Comparison of ENCODE assay signal across 8 cellular contexts in genomic region chr6:43013843-43014433, GRCh38. TPM values are rescaled to one million over a fixed set of nuclear protein-coding genes. Genes with fewer than 3 reads are reported as not detected.
A peak's percentile ranks its signal among the peaks of the same experiment; 100 is the strongest.
DNase-seq lines count a peak whose midpoint lies in the region; ATAC-seq, FAIRE-seq and TF ChIP-seq lines count a peak whose summit lies in the region.

Gene KLHDC3, plus strand, starts transcription at chr6:43014249. Its CDS starts 2,944 bp downstream, at chr6:43017193.
Gene MEA1, minus strand, starts transcription at chr6:43013946. Its CDS starts 133 bp downstream, at chr6:43013813.

- POLR2A ChIA-PET in T-cell (lab: Charles Lee), result interaction anchor here (0.6 to 1.6 kb wide), 14 partner anchors 9 to 268 kb away, joined by 3 to 15 read pairs (median 6); partner anchors contain the start of genes CNPY3 (in 2 of the 2), CUL7 (in 2 of the 2), PEX6 (in 2 of the 2) and BICRAL (in 1 of the 2)

- WGBS in adipose tissue, 3 donors, result 0 to 1% (median 1%) methylated on average over 51 of the region's 51 CpGs
- 0 to 1% methylated on average over 46 to 51 of the region's 51 CpGs for WGBS in tibial nerve, 2 donors

- no peak for TF ChIP-seq CTCF in cardiac muscle cell (IDR thresholded peaks at IDR 0.05; ENCODE audit: low read depth, low read length)
- no peak for TF ChIP-seq CTCF in parathyroid adenoma (IDR thresholded peaks at IDR 0.05)
- TF ChIP-seq CTCF in tibial nerve (IDR thresholded peaks at IDR 0.05), result peak in 1 of 5 experiments; percentile 32

- peak; percentile 99 for FAIRE-seq in GM12891 (lab: Jason Lieb, UNC)

- peak within 1 kb of the TSS; percentile 91 for H3K27ac Mint-ChIP-seq in T-cell

- H3K4me1 Mint-ChIP-seq in T-cell, result peaks cover 58 to 69% (median 62%) of the 10 kb centered on the region in 3 donors

- H3K9me3 ChIP-seq in cardiac muscle cell (ENCODE audit: low read depth) (no peaks in the 10 kb centered on the region), parathyroid adenoma (ENCODE audit: control insufficient read depth, low read length) (no peaks in the 10 kb centered on the region), tibial nerve (no peaks in the 10 kb centered on the region)

- no peaks in the 10 kb centered on the region for H3K27me3 Mint-ChIP-seq in T-cell

- peaks cover 21% of the 10 kb centered on the region for H3K36me3 ChIP-seq in cardiac muscle cell
- H3K36me3 ChIP-seq in parathyroid adenoma (ENCODE audit: control insufficient read depth, insufficient read depth, low read length), result no peaks in the 10 kb centered on the region
- H3K36me3 ChIP-seq in tibial nerve, result peaks cover 0 to 58% (median 5%) of the 10 kb centered on the region in 3 donors

- peak within 1 kb of the TSS; percentile 54 for H3K9ac ChIP-seq in parathyroid adenoma

- peak within 1 kb of the TSS; percentile 93 to 95 (median 94) for H3K4me3 Mint-ChIP-seq in T-cell

- peaks cover 34% of the 10 kb centered on the region for H3K79me2 ChIP-seq in parathyroid adenoma

- peak within 1 kb of the TSS; percentile 81 for H3K4me2 ChIP-seq in parathyroid adenoma (ENCODE audit: low read length)

- H3K27me3 ChIP-seq in cardiac muscle cell, result no peaks in the 10 kb centered on the region
- H3K27me3 ChIP-seq in parathyroid adenoma (ENCODE audit: control insufficient read depth, insufficient read depth, low read length), result no peaks in the 10 kb centered on the region
- no peaks in the 10 kb centered on the region for H3K27me3 ChIP-seq in tibial nerve

- DNase-seq in GM12891 (ENCODE audit: insufficient read length, low spot score) (peak; percentile 97), NCI-H1436 treated with DMSO at 0.1 percent for 48 hours (lab: John Stamatoyannopoulos, UW) (peak; percentile 99), T-cell (peak; percentile 95 to 99 (median 98)), cardiac muscle cell (ENCODE audit: low read depth in 1 of 2, low spot score in 1 of 2) (peak; percentile 99 to 100), tibial nerve (ENCODE audit: low spot score in 2 of 2) (peak; percentile 98 to 99)

- H3K4me3 ChIP-seq in cardiac muscle cell, result peak within 1 kb of the TSS; percentile 69
- peak within 1 kb of the TSS; percentile 79 for H3K4me3 ChIP-seq in parathyroid adenoma (ENCODE audit: low read depth, low read length)
- H3K4me3 ChIP-seq in tibial nerve, result peak within 1 kb of the TSS; percentile 76 to 86 (median 80)

- peak; percentile 92 to 94 for TF ChIP-seq EP300 in tibial nerve (IDR thresholded peaks at IDR 0.05)

- no peaks in the 10 kb centered on the region for H3K9me3 Mint-ChIP-seq in T-cell

- TF ChIP-seq POLR2A in GM12891 (IDR thresholded peaks at IDR 0.05; ENCODE audit: low read depth, low read length) (no peak), tibial nerve (IDR thresholded peaks at IDR 0.05) (peak; percentile 23 to 57)

- ATAC-seq in HG02840 (IDR thresholded peaks at IDR 0.05; ENCODE audit: low FRiP score, unreplicated experiment) (peak; percentile 95), T-cell (replicated peaks in 1 of 4) (peak; percentile 89 to 95 (median 93))

- H3K36me3 Mint-ChIP-seq in T-cell, result peaks cover 25% of the 10 kb centered on the region

- CTCF ChIA-PET in T-cell (lab: Charles Lee), result interaction anchor here (0.6 to 2.9 kb wide), 12 partner anchors 10 to 1284 kb away, joined by 3 to 22 read pairs (median 6); partner anchors contain the start of genes CNPY3 (in 1 of the 2), CUL7 (in 1 of the 2), KLC4 (in 1 of the 2) and MRPL2 (in 1 of the 2)

- H3K27ac ChIP-seq in adipose tissue (ENCODE audit: low read depth, low read length) (no peak within 1 kb of the TSS), cardiac muscle cell (peak within 1 kb of the TSS; percentile 96), parathyroid adenoma (peak within 1 kb of the TSS; percentile 72), tibial nerve (peak within 1 kb of the TSS; percentile 69 to 89 (median 84))

- H3K4me1 ChIP-seq in cardiac muscle cell (ENCODE audit: low read depth) (peaks cover 33% of the 10 kb centered on the region), parathyroid adenoma (peaks cover 18% of the 10 kb centered on the region), tibial nerve (peaks cover 5 to 58% (median 19%) of the 10 kb centered on the region in 4 donors)

- peak within 1 kb of the TSS; percentile 97 for H2AFZ ChIP-seq in parathyroid adenoma

TF ChIP-seq in GM12891, 5 proteins besides CTCF, POLR2A, EP300 and RAD21:
- TF ChIP-seq TAF1 (IDR thresholded peaks at IDR 0.05; ENCODE audit: low read depth, low read length) (no peak), POLR2AphosphoS5 (IDR thresholded peaks at IDR 0.05; ENCODE audit: low read depth, low read length) (no peak), PAX5 (IDR thresholded peaks at IDR 0.05; ENCODE audit: insufficient read depth, low read length, severe bottlenecking) (no peak), POU2F2 (IDR thresholded peaks at IDR 0.05; ENCODE audit: low read depth, low read length) (no peak), SPI1 (IDR thresholded peaks at IDR 0.05; ENCODE audit: low read depth, low read length) (no peak)

RNA-seq across cellular contexts. Expression of gene KLHDC3, which starts in this region (rescaled TPM):
- polyA plus RNA-seq in GM12891 (2012; ENCODE audit: low read depth, missing spikeins), result 50.5 TPM
- total RNA-seq in T-cell (10 to 100 TPM; 40.5 to 75.3 (median 66.9) TPM), cardiac muscle cell (264 and 334 TPM in 2 replicates), tibial nerve (10 to 100 TPM; 74.1 to 98.3 (median 86.5) TPM)
- polyA plus RNA-seq in adipose tissue (100 to 1,000 TPM in 1 of 3 donors, 10 to 100 TPM in 2; 44.6 to 108 (median 70.5) TPM), cardiac muscle cell (343 and 472 TPM in 2 replicates)

RNA-seq across cellular contexts. Expression of gene MEA1, which starts in this region (rescaled TPM):
- 84.2 TPM for polyA plus RNA-seq in GM12891 (2012; ENCODE audit: low read depth, missing spikeins)
- total RNA-seq in T-cell, result 10 to 100 TPM; 20.5 to 38.7 (median 34.0) TPM
- 10 to 100 TPM; 39.7 to 90.3 (median 73.0) TPM for polyA plus RNA-seq in adipose tissue
- 98.8 and 125 TPM in 2 replicates for total RNA-seq in cardiac muscle cell
- polyA plus RNA-seq in cardiac muscle cell, result 173 and 227 TPM in 2 replicates
- total RNA-seq in tibial nerve, result 10 to 100 TPM; 41.8 to 91.6 (median 67.4) TPM
